19 cellular contexts compared by ENCODE assay signal in genomic region chr1:246170574-246171261, GRCh38.
DNase-seq lines count a peak whose midpoint lies in the region; ATAC-seq and TF ChIP-seq lines count a peak whose summit lies in the region.
"Had no signal": no experiment of that assay in that cellular context is flagged by ENCODE, and none has a peak within 500 bp of the region (broad histone marks: within the 10 kb centered on the region; RNA-seq: fewer than 3 reads in every experiment).

No MANE protein-coding gene starts in this region.

- no peaks in the 10 kb centered on the region for H3K4me1 ChIP-seq in SK-N-SH (ENCODE audit: control insufficient read depth in 1 of 2, insufficient read depth in 2 of 2, low read depth in 1 of 2, low read length in 1 of 2)
- H3K4me1 ChIP-seq: pancreas had no signal

- no peak for TF ChIP-seq RAD21 in SK-N-SH (IDR thresholded peaks at IDR 0.05; ENCODE audit: low read length)

- no peak overlapping the region for H3K9ac ChIP-seq in SK-N-SH

- no peaks in the 10 kb centered on the region for H4K20me1 ChIP-seq in SK-N-SH (ENCODE audit: insufficient read depth)

- TF ChIP-seq EP300 in SK-N-SH (IDR thresholded peaks at IDR 0.05; ENCODE audit: borderline replicate concordance in 1 of 2, low read depth in 1 of 2, low read length in 1 of 2), result no peak

- no peaks in the 10 kb centered on the region for H3K9me3 ChIP-seq in SK-N-SH
- H3K9me3 ChIP-seq: pancreas had no signal

- DNase-seq in SK-N-SH, result no peak
- DNase-seq in NCI-H774 (lab: John Stamatoyannopoulos, UW), result no peak
- DNase-seq in SIG-M5 treated with dmso at 0.1 percent for 504 hours (lab: John Stamatoyannopoulos, UW; ENCODE audit: unreplicated experiment), result no peak
- no peak for DNase-seq in kidney tubule cell (ENCODE audit: low spot score)
- DNase-seq in mesenteric fat pad (ENCODE audit: low spot score), result no peak
- DNase-seq: activated CD4-positive, alpha-beta T cell treated with anti-CD3 and anti-CD28 coated beads for 4 hours; activated T-cell treated with anti-CD3 and anti-CD28 coated beads, Interleukin-2, amount 50 U/mL, for 48 hours; amniotic stem cell; Kasumi-1; kidney; NCI-H1930; pancreas; small intestine; T-helper 1 cell had no signal

- no peaks in the 10 kb centered on the region for H3K9me2 ChIP-seq in SK-N-SH

- no peaks in the 10 kb centered on the region for H3K79me2 ChIP-seq in SK-N-SH (ENCODE audit: insufficient read depth)

- no peak for TF ChIP-seq CTCF in SK-N-SH (IDR thresholded peaks at IDR 0.05)

- CTCF ChIA-PET in SK-N-SH (lab: Yijun Ruan, JAX), result no interaction called here

- no peaks in the 10 kb centered on the region for H3F3A ChIP-seq in SK-N-SH (replicated peaks; ENCODE audit: insufficient read depth)

- no peaks in the 10 kb centered on the region for H3K36me3 ChIP-seq in SK-N-SH (replicated peaks in 1 of 2; ENCODE audit: control insufficient read depth in 1 of 2, insufficient read depth in 2 of 2, low read length in 1 of 2)
- H3K36me3 ChIP-seq: pancreas had no signal

- H2AFZ ChIP-seq in SK-N-SH (ENCODE audit: low read depth), result 0 out of 2 replicates have a peak overlapping the region, but pooled peaks have one; percentile 35

- H3K27ac ChIP-seq in SK-N-SH (ENCODE audit: low read depth in 2 of 2, low read length in 1 of 2), result no peak overlapping the region
- H3K27ac ChIP-seq: 22Rv1, pancreas had no signal

- no peak overlapping the region for H3K4me3 ChIP-seq in SK-N-SH (ENCODE audit: low read depth in 2 of 2, low read length in 1 of 2)
- H3K4me3 ChIP-seq: pancreas had no signal

- POLR2A ChIA-PET in SK-N-SH (lab: Yijun Ruan, JAX), result no interaction called here

- H3K4me2 ChIP-seq in SK-N-SH, result no peak overlapping the region

- ATAC-seq in SK-N-SH treated with all-trans-retinoic acid at 6 μM for 48 hours (no peak), GM21786 (IDR thresholded peaks at IDR 0.05; ENCODE audit: unreplicated experiment) (peak; percentile 80), HG03432 (IDR thresholded peaks at IDR 0.05; ENCODE audit: unreplicated experiment) (peak; percentile 90)
- ATAC-seq: HCT116, pancreas had no signal

- H3K27me3 ChIP-seq in SK-N-SH (ENCODE audit: insufficient read depth), result no peaks in the 10 kb centered on the region
- H3K27me3 ChIP-seq: pancreas had no signal

- 95% methylated on average over 8 of the region's 8 CpGs for WGBS in SK-N-SH (ENCODE audit: low lambda C conversion rate)

TF ChIP-seq in SK-N-SH, 30 proteins besides CTCF, POLR2A, EP300 and RAD21:
- no peak for TF ChIP-seq ELF1 (IDR thresholded peaks at IDR 0.05)
- TF ChIP-seq FOXJ3 (CRISPR knock-in tag; IDR thresholded peaks at IDR 0.05), result no peak
- TF ChIP-seq RXRA (IDR thresholded peaks at IDR 0.05; ENCODE audit: borderline replicate concordance, low read depth), result no peak
- no peak for TF ChIP-seq EZH2phosphoT487 (IDR thresholded peaks at IDR 0.05; ENCODE audit: borderline replicate concordance, low read depth)
- TF ChIP-seq, protein P1, sequence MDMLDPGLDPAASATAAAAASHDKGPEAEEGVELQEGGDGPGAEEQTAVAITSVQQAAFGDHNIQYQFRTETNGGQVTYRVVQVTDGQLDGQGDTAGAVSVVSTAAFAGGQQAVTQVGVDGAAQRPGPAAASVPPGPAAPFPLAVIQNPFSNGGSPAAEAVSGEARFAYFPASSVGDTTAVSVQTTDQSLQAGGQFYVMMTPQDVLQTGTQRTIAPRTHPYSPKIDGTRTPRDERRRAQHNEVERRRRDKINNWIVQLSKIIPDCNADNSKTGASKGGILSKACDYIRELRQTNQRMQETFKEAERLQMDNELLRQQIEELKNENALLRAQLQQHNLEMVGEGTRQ (IDR thresholded peaks at IDR 0.05; ENCODE audit: borderline replicate concordance, low read depth, low read length), result no peak
- TF ChIP-seq, protein P2, sequence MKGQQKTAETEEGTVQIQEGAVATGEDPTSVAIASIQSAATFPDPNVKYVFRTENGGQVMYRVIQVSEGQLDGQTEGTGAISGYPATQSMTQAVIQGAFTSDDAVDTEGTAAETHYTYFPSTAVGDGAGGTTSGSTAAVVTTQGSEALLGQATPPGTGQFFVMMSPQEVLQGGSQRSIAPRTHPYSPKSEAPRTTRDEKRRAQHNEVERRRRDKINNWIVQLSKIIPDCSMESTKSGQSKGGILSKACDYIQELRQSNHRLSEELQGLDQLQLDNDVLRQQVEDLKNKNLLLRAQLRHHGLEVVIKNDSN (IDR thresholded peaks at IDR 0.05; ENCODE audit: borderline replicate concordance, low read depth), result no peak
- TF ChIP-seq POLR2AphosphoS5 (IDR thresholded peaks at IDR 0.05; ENCODE audit: low read depth, low read length), result no peak
- no peak for TF ChIP-seq GABPA (IDR thresholded peaks at IDR 0.05; ENCODE audit: low read depth)

TF ChIP-seq in SK-N-SH treated with all-trans-retinoic acid at 6 μM for 48 hours, 23 proteins besides CTCF, POLR2A, EP300 and RAD21:
- no peak for TF ChIP-seq RARB (CRISPR knock-in tag; IDR thresholded peaks at IDR 0.05)
